1 cellular context compared by ENCODE assay signal in genomic region chr13:110915057-110915873, GRCh38.
TF ChIP-seq lines count a peak whose summit lies in the region.

TSS of gene ANKRD10 (minus strand) at chr13:110915069. CDS start at chr13:110914934, 135 bp downstream.

TF ChIP-seq in HepG2, 621 proteins besides CTCF, POLR2A, EP300 and RAD21 (continued from another document and continues in another):
- no peak for TF ChIP-seq SNAPC4 (CRISPR knock-in tag; IDR thresholded peaks at IDR 0.05)
- no peak for TF ChIP-seq ZNF724P (CRISPR knock-in tag; IDR thresholded peaks at IDR 0.05; ENCODE audit: borderline replicate concordance)
- no peak; the same call in 1 of the 2 replicates for TF ChIP-seq ETV5 (CRISPR knock-in tag; IDR thresholded peaks at IDR 0.05; ENCODE audit: borderline replicate concordance)
- TF ChIP-seq HMG20A (CRISPR knock-in tag; IDR thresholded peaks at IDR 0.05; ENCODE audit: borderline replicate concordance) = no peak
- no peak for TF ChIP-seq ZNF280B (CRISPR knock-in tag; IDR thresholded peaks at IDR 0.05; ENCODE audit: borderline replicate concordance)
- TF ChIP-seq WIZ (CRISPR knock-in tag; IDR thresholded peaks at IDR 0.05) = no peak
- TF ChIP-seq KLF15 (CRISPR knock-in tag; IDR thresholded peaks at IDR 0.05; ENCODE audit: borderline replicate concordance) = no peak
- TF ChIP-seq ZNF589 (CRISPR knock-in tag; conservative IDR thresholded peaks at IDR 0.05) = no peak
- no peak for TF ChIP-seq CC2D1A (CRISPR knock-in tag; IDR thresholded peaks at IDR 0.05)
- no peak for TF ChIP-seq PREB (CRISPR knock-in tag; IDR thresholded peaks at IDR 0.05)
- no peak for TF ChIP-seq ZSCAN30 (CRISPR knock-in tag; IDR thresholded peaks at IDR 0.05)
- no peak for TF ChIP-seq IKZF1 (IDR thresholded peaks at IDR 0.05)
- no peak for TF ChIP-seq ZNF18 (CRISPR knock-in tag; IDR thresholded peaks at IDR 0.05; ENCODE audit: insufficient replicate concordance)
- TF ChIP-seq NCOR1 (IDR thresholded peaks at IDR 0.05; ENCODE audit: borderline replicate concordance, low read length) = peak; percentile 16; the same call in 1 of the 2 replicates
- TF ChIP-seq ATF2 (CRISPR knock-in tag; IDR thresholded peaks at IDR 0.05) = 0 out of 2 replicates have a peak, but pooled peaks have one; percentile 7
- peak; percentile 80; the same call in 1 of the 2 replicates for TF ChIP-seq ZNF232 (CRISPR knock-in tag; IDR thresholded peaks at IDR 0.05; ENCODE audit: borderline replicate concordance)
- no peak for TF ChIP-seq ZFP37 (CRISPR knock-in tag; IDR thresholded peaks at IDR 0.05; ENCODE audit: borderline replicate concordance)
- no peak for TF ChIP-seq MEIS2 (CRISPR knock-in tag; IDR thresholded peaks at IDR 0.05)
- TF ChIP-seq ZSCAN31 (CRISPR knock-in tag; IDR thresholded peaks at IDR 0.05; ENCODE audit: low read depth) = 0 out of 2 replicates have a peak, but pooled peaks have one; percentile 26
- TF ChIP-seq AHDC1 (CRISPR knock-in tag; IDR thresholded peaks at IDR 0.05; ENCODE audit: borderline replicate concordance) = no peak
- TF ChIP-seq TOPORS (CRISPR knock-in tag; IDR thresholded peaks at IDR 0.05) = no peak
- TF ChIP-seq HBP1 (CRISPR knock-in tag; IDR thresholded peaks at IDR 0.05; ENCODE audit: low read depth) = no peak
- TF ChIP-seq ZFP1 (CRISPR knock-in tag; IDR thresholded peaks at IDR 0.05) = 0 out of 2 replicates have a peak, but pooled peaks have one; percentile 8
- no peak for TF ChIP-seq IRF2 (CRISPR knock-in tag; IDR thresholded peaks at IDR 0.05)
- no peak for TF ChIP-seq GATAD2A (CRISPR knock-in tag; IDR thresholded peaks at IDR 0.05)
- no peak for TF ChIP-seq JARID2 (CRISPR knock-in tag; IDR thresholded peaks at IDR 0.05; ENCODE audit: insufficient replicate concordance)
- TF ChIP-seq ZHX1 (CRISPR knock-in tag; IDR thresholded peaks at IDR 0.05; ENCODE audit: low read depth) = no peak
- TF ChIP-seq NAIF1 (CRISPR knock-in tag; IDR thresholded peaks at IDR 0.05; ENCODE audit: borderline replicate concordance) = no peak
- no peak for TF ChIP-seq ZSCAN29 (CRISPR knock-in tag; conservative IDR thresholded peaks at IDR 0.05)
- TF ChIP-seq ZNF383 (CRISPR knock-in tag; IDR thresholded peaks at IDR 0.05; ENCODE audit: borderline replicate concordance) = no peak
- TF ChIP-seq ZNF264 (CRISPR knock-in tag; IDR thresholded peaks at IDR 0.05) = no peak; the same call in 1 of the 2 replicates
- no peak for TF ChIP-seq PHB2 (IDR thresholded peaks at IDR 0.05; ENCODE audit: partially characterized antibody)
- TF ChIP-seq FOXP1 (IDR thresholded peaks at IDR 0.05) = no peak
- no peak for TF ChIP-seq FOXP1 (CRISPR knock-in tag; IDR thresholded peaks at IDR 0.05)
- no peak for TF ChIP-seq TMF1 (CRISPR knock-in tag; IDR thresholded peaks at IDR 0.05; ENCODE audit: low read depth)
